Comparison of ENCODE assay signal across 21 cellular contexts in genomic region chr15:31046759-31047359, GRCh38. TPM values are rescaled to one million over a fixed set of nuclear protein-coding genes. Genes with fewer than 3 reads are reported as not detected.
"Had no signal": no experiment of that assay in that cellular context is flagged by ENCODE, and none has a peak within 500 bp of the region (broad histone marks: within the 10 kb centered on the region; RNA-seq: fewer than 3 reads in every experiment).

No MANE protein-coding gene starts in this region.

- ATAC-seq: activated T-cell treated with anti-CD3 and anti-CD28 coated beads, Interleukin-2, amount 50 U/mL, for 4 hours; body of pancreas had no signal

- H3K27ac ChIP-seq: body of pancreas, suprapubic skin, transverse colon had no signal

- H3K9me3 Mint-ChIP-seq: activated CD4-positive, alpha-beta T cell treated with anti-CD3 and anti-CD28 coated beads, Interleukin-2, amount 10 ng/mL, durations not matched to agents 24 days and 14 days; activated naive CD4-positive, alpha-beta T cell treated with anti-CD3 and anti-CD28 coated beads for 36 hours; activated T-cell treated with anti-CD3 and anti-CD28 coated beads, Interleukin-2, amount 50 U/mL, for 4 hours; immature natural killer cell; natural killer cell; stimulated activated naive CD8-positive, alpha-beta T cell treated with anti-CD3 and anti-CD28 coated beads, Interleukin-15, Interleukin-2, amounts not matched to agents 100 ng/mL and 50 ng/mL, for 24 hours had no signal

- H3K4me1 ChIP-seq: body of pancreas, transverse colon had no signal

- H3K4me3 ChIP-seq: body of pancreas, suprapubic skin, transverse colon had no signal

- H3K4me3 Mint-ChIP-seq: activated CD4-positive, alpha-beta T cell treated with anti-CD3 and anti-CD28 coated beads, Interleukin-2, amount 10 ng/mL, durations not matched to agents 24 days and 14 days; activated naive CD4-positive, alpha-beta T cell treated with anti-CD3 and anti-CD28 coated beads for 36 hours; activated T-cell treated with anti-CD3 and anti-CD28 coated beads, Interleukin-2, amount 50 U/mL, for 4 hours; immature natural killer cell; natural killer cell; stimulated activated naive CD8-positive, alpha-beta T cell treated with anti-CD3 and anti-CD28 coated beads, Interleukin-15, Interleukin-2, amounts not matched to agents 100 ng/mL and 50 ng/mL, for 24 hours had no signal

- H3K27ac Mint-ChIP-seq: activated CD4-positive, alpha-beta T cell treated with anti-CD3 and anti-CD28 coated beads, Interleukin-2, amount 10 ng/mL, durations not matched to agents 24 days and 14 days; activated naive CD4-positive, alpha-beta T cell treated with anti-CD3 and anti-CD28 coated beads for 36 hours; immature natural killer cell; natural killer cell had no signal

- H3K36me3 Mint-ChIP-seq: natural killer cell had no signal

- H3K9me3 ChIP-seq: body of pancreas, suprapubic skin, transverse colon had no signal

- H3K27me3 ChIP-seq: body of pancreas, suprapubic skin, transverse colon had no signal

- DNase-seq: activated CD4-positive, alpha-beta T cell treated with anti-CD3 and anti-CD28 coated beads, Interleukin-2, amount 10 ng/mL, durations not matched to agents 24 days and 14 days; activated CD8-positive, alpha-beta memory T cell treated with anti-CD3 and anti-CD28 coated beads, Interleukin-2, amount 50 U/mL, for 4 hours; activated naive CD4-positive, alpha-beta T cell treated with anti-CD3 and anti-CD28 coated beads for 36 hours; activated T-cell treated with anti-CD3 and anti-CD28 coated beads, Interleukin-2, amount 50 U/mL, for 4 hours; body of pancreas; caudate nucleus; erythroblast; head of caudate nucleus; immature natural killer cell; kidney glomerular epithelial cell; mesenchymal stem cell; natural killer cell; occipital lobe; retina; T-helper 1 cell; T-helper 9 cell; transverse colon had no signal

- H3K27me3 Mint-ChIP-seq: stimulated activated naive CD8-positive, alpha-beta T cell treated with anti-CD3 and anti-CD28 coated beads, Interleukin-15, Interleukin-2, amounts not matched to agents 100 ng/mL and 50 ng/mL, for 24 hours had no signal

- H3K36me3 ChIP-seq: suprapubic skin, transverse colon had no signal

RNA-seq across cellular contexts. Expression of gene TRPM1, which starts 54.7 kb away (rescaled TPM):
- total RNA-seq: activated CD4-positive, alpha-beta T cell treated with anti-CD3 and anti-CD28 coated beads, Interleukin-2, amount 10 ng/mL, durations not matched to agents 24 days and 14 days; activated naive CD4-positive, alpha-beta T cell treated with anti-CD3 and anti-CD28 coated beads for 36 hours; activated T-cell treated with anti-CD3 and anti-CD28 coated beads, Interleukin-2, amount 50 U/mL, for 4 hours; body of pancreas; frontal cortex; natural killer cell; occipital lobe; posterior vena cava; transverse colon had no signal
